10 cellular contexts compared by ENCODE assay signal in the genomic region with DNA sequence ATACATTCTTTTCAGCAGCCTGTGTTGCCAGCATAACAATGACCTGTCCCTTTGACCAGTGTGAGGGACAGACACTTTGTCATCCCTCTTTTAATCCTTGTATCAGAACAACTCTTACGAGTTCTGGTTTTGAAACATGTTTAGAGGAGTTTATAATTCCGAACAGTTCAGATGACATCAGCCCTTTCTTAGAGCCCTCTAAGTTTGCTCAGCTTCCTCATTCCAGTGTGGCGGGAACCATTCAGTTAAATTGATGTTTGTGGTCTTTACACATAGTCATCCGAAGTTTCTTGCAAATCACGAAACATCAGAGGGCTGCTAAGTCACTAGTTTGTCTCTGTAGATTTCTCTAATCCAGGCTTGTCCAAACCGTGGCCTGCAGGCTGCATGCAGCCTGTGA.
DNase-seq lines count a peak whose midpoint lies in the region; ATAC-seq and TF ChIP-seq lines count a peak whose summit lies in the region.
"Had no signal": no experiment of that assay in that cellular context is flagged by ENCODE, and none has a peak within 500 bp of the region (broad histone marks: within the 10 kb centered on the region; RNA-seq: fewer than 3 reads in every experiment).

No MANE protein-coding gene starts in this region.

- ATAC-seq in upper lobe of right lung = peak; percentile 75
- no peak for ATAC-seq in CD4-positive, alpha-beta T cell (ENCODE audit: poor library complexity)
- ATAC-seq: activated CD8-positive, alpha-beta T cell treated with anti-CD3 and anti-CD28 coated beads for 36 hours had no signal

- H3K27me3 Mint-ChIP-seq in activated naive CD8-positive, alpha-beta T cell = no peaks in the 10 kb centered on the region
- H3K27me3 Mint-ChIP-seq in activated naive CD8-positive, alpha-beta T cell treated with anti-CD3 and anti-CD28 coated beads for 36 hours = no peaks in the 10 kb centered on the region
- H3K27me3 Mint-ChIP-seq in CD4-positive, alpha-beta T cell = no peaks in the 10 kb centered on the region
- no peaks in the 10 kb centered on the region for H3K27me3 Mint-ChIP-seq in CD8-positive, alpha-beta memory T cell
- H3K27me3 Mint-ChIP-seq: activated CD8-positive, alpha-beta T cell treated with anti-CD3 and anti-CD28 coated beads for 36 hours had no signal

- H3K9me3 ChIP-seq in WERI-Rb-1 (ENCODE audit: severe bottlenecking) (no peaks in the 10 kb centered on the region), upper lobe of right lung (no peaks in the 10 kb centered on the region)
- H3K9me3 ChIP-seq in CD4-positive, alpha-beta T cell (ENCODE audit: control insufficient read depth, low read length) = no peaks in the 10 kb centered on the region
- H3K9me3 ChIP-seq in CD8-positive, alpha-beta memory T cell (ENCODE audit: low read length) = no peaks in the 10 kb centered on the region

- H3K9me3 Mint-ChIP-seq in activated naive CD8-positive, alpha-beta T cell (ENCODE audit: low read depth) = no peaks in the 10 kb centered on the region
- no peaks in the 10 kb centered on the region for H3K9me3 Mint-ChIP-seq in activated naive CD8-positive, alpha-beta T cell treated with anti-CD3 and anti-CD28 coated beads for 36 hours
- no peaks in the 10 kb centered on the region for H3K9me3 Mint-ChIP-seq in CD4-positive, alpha-beta T cell
- H3K9me3 Mint-ChIP-seq in CD8-positive, alpha-beta memory T cell = no peaks in the 10 kb centered on the region
- H3K9me3 Mint-ChIP-seq: activated CD8-positive, alpha-beta T cell treated with anti-CD3 and anti-CD28 coated beads for 36 hours had no signal

- H3K4me3 ChIP-seq in WERI-Rb-1 (ENCODE audit: low read depth, low read length) (no peak overlapping the region), upper lobe of right lung (no peak overlapping the region)
- no peak overlapping the region for H3K4me3 ChIP-seq in CD8-positive, alpha-beta memory T cell (ENCODE audit: low read length)

- H3K27me3 ChIP-seq in WERI-Rb-1 (ENCODE audit: insufficient read depth, low read depth, severe bottlenecking) (no peaks in the 10 kb centered on the region), upper lobe of right lung (no peaks in the 10 kb centered on the region)
- no peaks in the 10 kb centered on the region for H3K27me3 ChIP-seq in CD4-positive, alpha-beta T cell (ENCODE audit: control insufficient read depth, insufficient read depth, low read length)
- no peaks in the 10 kb centered on the region for H3K27me3 ChIP-seq in CD8-positive, alpha-beta memory T cell (ENCODE audit: insufficient read depth, low read length, poor library complexity, severe bottlenecking)

- no peak overlapping the region for H3K4me3 Mint-ChIP-seq in activated naive CD8-positive, alpha-beta T cell
- no peak overlapping the region for H3K4me3 Mint-ChIP-seq in activated naive CD8-positive, alpha-beta T cell treated with anti-CD3 and anti-CD28 coated beads for 36 hours
- H3K4me3 Mint-ChIP-seq in CD4-positive, alpha-beta T cell = no peak overlapping the region
- no peak overlapping the region for H3K4me3 Mint-ChIP-seq in CD8-positive, alpha-beta memory T cell
- H3K4me3 Mint-ChIP-seq: activated CD8-positive, alpha-beta T cell treated with anti-CD3 and anti-CD28 coated beads for 36 hours had no signal

- POLR2A ChIA-PET in CD4-positive, alpha-beta T cell (lab: Charles Lee) = interaction anchor here (0.5 kb wide), 1 partner anchor 114 kb away, joined by 3 read pairs; no protein-coding TSS in a partner anchor
- POLR2A ChIA-PET in CD8-positive, alpha-beta memory T cell (lab: Charles Lee) = no interaction called here

- peaks cover 82% of the 10 kb centered on the region for H3K4me1 Mint-ChIP-seq in activated naive CD8-positive, alpha-beta T cell (ENCODE audit: low read depth)
- peaks cover 65% of the 10 kb centered on the region for H3K4me1 Mint-ChIP-seq in activated naive CD8-positive, alpha-beta T cell treated with anti-CD3 and anti-CD28 coated beads for 36 hours
- H3K4me1 Mint-ChIP-seq in CD4-positive, alpha-beta T cell (ENCODE audit: low read depth) = peaks cover 69% of the 10 kb centered on the region
- peaks cover 45 to 79% (median 77%) of the 10 kb centered on the region in 3 donors for H3K4me1 Mint-ChIP-seq in CD8-positive, alpha-beta memory T cell

- CTCF ChIA-PET in CD4-positive, alpha-beta T cell (lab: Charles Lee) = no interaction called here
- CTCF ChIA-PET in CD8-positive, alpha-beta memory T cell (lab: Charles Lee) = interaction anchor here (1.0 kb wide), 1 partner anchor 21 kb away, joined by 3 read pairs; no protein-coding TSS in a partner anchor

- H3K36me3 ChIP-seq in WERI-Rb-1 = peaks cover 9% of the 10 kb centered on the region
- no peaks in the 10 kb centered on the region for H3K36me3 ChIP-seq in upper lobe of right lung
- no peaks in the 10 kb centered on the region for H3K36me3 ChIP-seq in CD8-positive, alpha-beta memory T cell (ENCODE audit: insufficient read depth, low read length)

- TF ChIP-seq CTCF in WERI-Rb-1 (IDR thresholded peaks at IDR 0.05; ENCODE audit: low read depth, low read length) = no peak
- no peak for TF ChIP-seq CTCF in upper lobe of right lung (IDR thresholded peaks at IDR 0.05)
- TF ChIP-seq CTCF in CD4-positive, alpha-beta T cell (IDR thresholded peaks at IDR 0.05) = no peak

- H3K27ac ChIP-seq in WERI-Rb-1 = peak overlapping the region; percentile 88
- peak overlapping the region; percentile 15 for H3K27ac ChIP-seq in upper lobe of right lung
- H3K27ac ChIP-seq in CD4-positive, alpha-beta T cell (ENCODE audit: low read depth, low read length) = no peak overlapping the region
- no peak overlapping the region for H3K27ac ChIP-seq in CD8-positive, alpha-beta memory T cell (ENCODE audit: low read depth, low read length)
- H3K27ac ChIP-seq: C4-2B had no signal

- peaks cover 49% of the 10 kb centered on the region for H3K4me1 ChIP-seq in upper lobe of right lung
- H3K4me1 ChIP-seq in CD8-positive, alpha-beta memory T cell (ENCODE audit: insufficient read depth, low read length) = peaks cover 21% of the 10 kb centered on the region

- intact Hi-C loops in upper lobe of right lung (cut with DNase I) = no loop called here
- intact Hi-C loops in CD4-positive, alpha-beta T cell (cut with DNase I, micrococcal nuclease) = no loop called here

- H3K36me3 Mint-ChIP-seq in activated naive CD8-positive, alpha-beta T cell = peaks cover 5% of the 10 kb centered on the region
- peaks cover 5% of the 10 kb centered on the region for H3K36me3 Mint-ChIP-seq in activated naive CD8-positive, alpha-beta T cell treated with anti-CD3 and anti-CD28 coated beads for 36 hours
- H3K36me3 Mint-ChIP-seq in CD4-positive, alpha-beta T cell (ENCODE audit: low read depth) = peaks cover 9% of the 10 kb centered on the region
- peaks cover 0 to 15% (median 1%) of the 10 kb centered on the region in 3 donors for H3K36me3 Mint-ChIP-seq in CD8-positive, alpha-beta memory T cell

- DNase-seq in activated naive CD8-positive, alpha-beta T cell treated with anti-CD3 and anti-CD28 coated beads for 36 hours = no peak
- DNase-seq in WERI-Rb-1 (no peak), iris pigment epithelial cell (ENCODE audit: low read depth) (peak; percentile 93), upper lobe of right lung (no peak), NCI-H2196 treated with DMSO at 0.1 percent for 48 hours (lab: John Stamatoyannopoulos, UW; ENCODE audit: unreplicated experiment) (no peak)
- DNase-seq in CD4-positive, alpha-beta T cell = no peak
- DNase-seq in CD8-positive, alpha-beta memory T cell = no peak
- DNase-seq: activated CD8-positive, alpha-beta T cell treated with anti-CD3 and anti-CD28 coated beads for 36 hours had no signal

- peak overlapping the region; percentile 13 for H3K27ac Mint-ChIP-seq in activated naive CD8-positive, alpha-beta T cell
- no peak overlapping the region for H3K27ac Mint-ChIP-seq in activated naive CD8-positive, alpha-beta T cell treated with anti-CD3 and anti-CD28 coated beads for 36 hours
- no peak overlapping the region for H3K27ac Mint-ChIP-seq in CD4-positive, alpha-beta T cell
- H3K27ac Mint-ChIP-seq in CD8-positive, alpha-beta memory T cell = peak overlapping the region in 4 of 8 donors; percentile 25 to 69 (median 50)

Comparison
In these comparisons a context has a peak if more than half of its experiments do, and no peak if none do; other contexts are left out.
1. H3K27ac ChIP-seq: peak in WERI-Rb-1 (single experiment) and upper lobe of right lung (single experiment); none in CD4-positive, alpha-beta T cell (single experiment) and CD8-positive, alpha-beta memory T cell (single experiment).